Comparison of ENCODE assay signal across 28 cellular contexts in the genomic region with DNA sequence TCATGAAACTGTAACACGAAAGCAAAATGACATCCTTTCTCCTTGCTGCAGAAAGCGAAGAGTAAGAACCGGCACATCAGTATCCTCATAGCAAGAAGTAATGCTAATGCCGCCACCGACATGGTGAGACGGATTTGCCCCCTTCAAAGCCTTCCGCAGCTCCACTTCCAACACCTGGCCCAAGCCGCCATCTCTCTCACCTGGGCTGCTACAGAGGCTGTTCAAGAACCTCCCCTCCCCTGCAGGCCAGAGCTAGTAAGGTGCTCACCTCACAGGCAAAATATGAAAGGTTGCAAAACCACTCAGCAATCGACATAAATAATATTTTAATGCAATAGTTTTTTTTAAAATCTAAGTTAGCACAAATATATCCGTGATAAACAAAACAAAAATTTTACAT.
"Had no signal": no experiment of that assay in that cellular context is flagged by ENCODE, and none has a peak within 500 bp of the region (broad histone marks: within the 10 kb centered on the region; RNA-seq: fewer than 3 reads in every experiment).

No MANE protein-coding gene starts in this region.

- H3K4me3 ChIP-seq: left ventricle myocardium inferior, lung, mucosa of descending colon, pancreas, prostate gland, skin epidermis, stomach, testis, thyroid gland, transverse colon, upper lobe of left lung, vagina had no signal

- H3K27ac Mint-ChIP-seq: memory B cell; naive thymus-derived CD4-positive, alpha-beta T cell; natural killer cell treated with Interleukin-12 subunit alpha and Interleukin-12 subunit beta and Interleukin-15 and Interleukin-18, amount 100 ng/mL, for 72 hours; stimulated activated naive B cell treated with anti-CD40 and anti-IgM and Interleukin-4, amounts not matched to agents 10 μg/mL and 1 μg/mL and 100 μg/mL, for 72 hours had no signal

- H3K9me3 Mint-ChIP-seq: natural killer cell treated with Interleukin-12 subunit alpha and Interleukin-12 subunit beta and Interleukin-15 and Interleukin-18, amount 100 ng/mL, for 72 hours had no signal

- H3K4me3 Mint-ChIP-seq: memory B cell; naive thymus-derived CD4-positive, alpha-beta T cell; natural killer cell treated with Interleukin-12 subunit alpha and Interleukin-12 subunit beta and Interleukin-15 and Interleukin-18, amount 100 ng/mL, for 72 hours; stimulated activated naive B cell treated with anti-CD40 and anti-IgM and Interleukin-4, amounts not matched to agents 10 μg/mL and 1 μg/mL and 100 μg/mL, for 72 hours had no signal

- H3K4me1 Mint-ChIP-seq: naive thymus-derived CD4-positive, alpha-beta T cell had no signal

- H3K36me3 Mint-ChIP-seq: natural killer cell treated with Interleukin-12 subunit alpha and Interleukin-12 subunit beta and Interleukin-15 and Interleukin-18, amount 100 ng/mL, for 72 hours had no signal

- DNase-seq: hypothalamus; islet precursor cell; left ventricle myocardium inferior; midbrain; mucosa of descending colon; naive thymus-derived CD4-positive, alpha-beta T cell; nucleus accumbens; pancreas; posterior cingulate gyrus; retina; right cardiac atrium; stimulated activated CD4-positive, alpha-beta T cell treated with anti-CD3 and anti-CD28 coated beads, Interleukin-12 subunit alpha, Interleukin-12 subunit beta, amount 100 ng/mL, for 4 hours; stimulated activated CD4-positive, alpha-beta T cell treated with anti-CD3 and anti-CD28 coated beads, Interleukin-15, amount 100 ng/mL, for 24 hours; stimulated activated CD4-positive, alpha-beta T cell treated with anti-CD3 and anti-CD28 coated beads, Interleukin-2, amount 100 ng/mL, for 24 hours; stimulated activated CD4-positive, alpha-beta T cell treated with anti-CD3 and anti-CD28 coated beads, Interleukin-4, amount 100 ng/mL, for 1 hour; stimulated activated naive B cell treated with anti-CD40 and anti-IgM and Interleukin-4, amounts not matched to agents 10 μg/mL and 1 μg/mL and 100 μg/mL, for 72 hours; stimulated activated naive CD8-positive, alpha-beta T cell treated with anti-CD3 and anti-CD28 coated beads, Interleukin-15, Interleukin-2, amounts not matched to agents 100 U/mL and 50 U/mL, for 24 hours; stomach; testis; thyroid gland; transverse colon; upper lobe of left lung had no signal

- FAIRE-seq: pancreas had no signal

- H3K27me3 ChIP-seq: pancreas, stomach, testis, thyroid gland, transverse colon, upper lobe of left lung, vagina had no signal

- H3K4me1 ChIP-seq: pancreas, prostate gland, testis, thyroid gland, transverse colon, upper lobe of left lung, vagina had no signal

- H3K9me3 ChIP-seq: mucosa of descending colon, pancreas, prostate gland, stomach, testis, thyroid gland, transverse colon, upper lobe of left lung, vagina had no signal

- H3K36me3 ChIP-seq: left ventricle myocardium inferior, pancreas, prostate gland, stomach, thyroid gland, transverse colon, upper lobe of left lung, vagina had no signal

- H3K27ac ChIP-seq: left ventricle myocardium inferior, pancreas, prostate gland, skin epidermis, stomach, testis, thyroid gland, transverse colon, upper lobe of left lung, vagina had no signal
